Comparison of ENCODE assay signal across 10 cellular contexts in the genomic region with DNA sequence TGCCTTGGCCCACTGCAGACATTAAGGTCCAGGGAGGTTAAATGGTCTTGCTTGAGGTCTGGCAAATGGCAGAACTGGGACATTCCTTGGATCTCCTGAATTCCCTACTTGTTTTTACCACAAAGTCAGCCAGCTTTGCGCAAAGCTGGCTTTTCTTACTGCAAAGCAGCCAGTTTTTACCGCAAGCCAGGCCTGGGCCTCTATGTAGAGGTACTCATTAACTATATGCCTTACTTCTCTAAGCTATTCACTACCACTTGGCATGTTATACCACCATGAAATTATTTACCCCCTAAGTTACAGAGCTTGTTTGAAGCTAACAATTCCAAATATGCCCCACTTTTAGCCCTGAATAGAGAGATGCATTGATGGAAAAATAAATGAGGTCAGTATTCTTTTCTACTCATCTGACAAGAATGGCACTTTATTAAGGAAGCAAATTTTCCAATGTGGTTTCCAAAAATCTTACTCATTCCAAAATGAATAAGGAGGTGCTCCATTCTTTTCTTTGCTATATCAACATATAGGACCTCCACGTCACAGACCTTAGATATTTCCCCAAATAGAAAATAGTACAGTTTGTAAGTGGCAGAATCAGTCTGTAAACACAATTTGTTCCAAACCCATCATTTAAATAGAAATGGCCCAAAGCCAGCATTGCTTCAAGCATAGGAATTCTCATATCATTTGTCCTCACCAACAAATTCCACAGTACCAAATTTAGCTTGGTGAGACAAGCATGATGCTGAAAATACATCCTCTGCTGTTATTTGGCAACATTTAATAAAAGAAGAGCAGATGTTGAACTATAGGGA.
A peak's percentile ranks its signal among the peaks of the same experiment; 100 is the strongest.
DNase-seq lines count a peak whose midpoint lies in the region; TF ChIP-seq lines count a peak whose summit lies in the region.
"Had no signal": no experiment of that assay in that cellular context is flagged by ENCODE, and none has a peak within 500 bp of the region (broad histone marks: within the 10 kb centered on the region; RNA-seq: fewer than 3 reads in every experiment).

No MANE protein-coding gene starts in this region.

- 54 to 61% methylated on average over 3 of the region's 3 CpGs for WGBS in lower leg skin, 2 donors
- 45 to 75% (median 64%) methylated on average over 3 of the region's 3 CpGs for WGBS in ovary, 3 donors

- no peaks in the 10 kb centered on the region for H3K36me3 ChIP-seq in SJCRH30
- H3K36me3 ChIP-seq in rectal smooth muscle tissue (ENCODE audit: control insufficient read depth, insufficient read depth, low read length): no peaks in the 10 kb centered on the region
- no peaks in the 10 kb centered on the region for H3K36me3 ChIP-seq in ovary

- TF ChIP-seq CTCF in fibroblast of the aortic adventitia (IDR thresholded peaks at IDR 0.05; ENCODE audit: insufficient read depth, low read length) (no peak), lower leg skin (IDR thresholded peaks at IDR 0.05) (no peak), ovary (IDR thresholded peaks at IDR 0.05) (no peak)

- TF ChIP-seq EP300 in ovary (IDR thresholded peaks at IDR 0.05): no peak

- intact Hi-C loops in lower leg skin (cut with DNase I; ENCODE audit: low total_unique reads): no loop called here
- intact Hi-C loops in ovary (cut with DNase I): no loop called here

- peak overlapping the region; percentile 17 for H3K27ac ChIP-seq in SJCRH30
- H3K27ac ChIP-seq in rectal smooth muscle tissue (ENCODE audit: low read depth, low read length): peak overlapping the region; percentile 40
- no peak overlapping the region for H3K27ac ChIP-seq in ovary

- no peak overlapping the region for H3K4me3 ChIP-seq in SJCRH30
- no peak overlapping the region for H3K4me3 ChIP-seq in fibroblast of the aortic adventitia (ENCODE audit: low read depth, low read length)
- H3K4me3 ChIP-seq in rectal smooth muscle tissue (ENCODE audit: low read length): no peak overlapping the region
- H3K4me3 ChIP-seq in lower leg skin (ENCODE audit: low read depth, poor library complexity, severe bottlenecking): no peak overlapping the region
- no peak overlapping the region for H3K4me3 ChIP-seq in ovary

- TF ChIP-seq POLR2A in lower leg skin (IDR thresholded peaks at IDR 0.05) (no peak), ovary (IDR thresholded peaks at IDR 0.05) (no peak)

- H3K27me3 ChIP-seq in SJCRH30: no peaks in the 10 kb centered on the region
- no peaks in the 10 kb centered on the region for H3K27me3 ChIP-seq in rectal smooth muscle tissue (ENCODE audit: control insufficient read depth, insufficient read depth, low read length)
- no peaks in the 10 kb centered on the region for H3K27me3 ChIP-seq in ovary

- DNase-seq in COLO829 (ENCODE audit: low spot score): peak; percentile 53
- DNase-seq in SJCRH30: peak; percentile 45 to 47
- peak; percentile 90 for DNase-seq in fibroblast of the aortic adventitia (ENCODE audit: low read depth)
- no peak for DNase-seq in lower leg skin (ENCODE audit: low spot score in 2 of 2)
- no peak for DNase-seq in NCI-H2227 treated with DMSO at 0.1 percent for 48 hours (lab: John Stamatoyannopoulos, UW)
- no peak for DNase-seq in activated naive CD4-positive, alpha-beta T cell treated with anti-CD3 and anti-CD28 coated beads, Interleukin-2, amount 50 U/mL, for 16 hours
- no peak for DNase-seq in ovary
- DNase-seq: activated CD8-positive, alpha-beta memory T cell treated with anti-CD3 and anti-CD28 coated beads, Interleukin-2, amount 50 U/mL, for 4 hours; Kasumi-1 had no signal

- H3K9me3 ChIP-seq in SJCRH30 (replicated peaks) (no peaks in the 10 kb centered on the region; the same call in 1 of the 2 replicates), ovary (peaks cover 0 to 3% of the 10 kb centered on the region in 2 donors)

- peaks cover 7% of the 10 kb centered on the region for H3K4me1 ChIP-seq in SJCRH30
- H3K4me1 ChIP-seq in rectal smooth muscle tissue (ENCODE audit: control insufficient read depth, insufficient read depth, low read length): no peaks in the 10 kb centered on the region
- peaks cover 1% of the 10 kb centered on the region for H3K4me1 ChIP-seq in ovary (ENCODE audit: insufficient read depth)

- H3K9ac ChIP-seq in rectal smooth muscle tissue (ENCODE audit: low read length): no peak overlapping the region

Comparison
In these comparisons a context has a peak if more than half of its experiments do, and no peak if none do; other contexts are left out.
1. DNase-seq: peak in COLO829 (single experiment), SJCRH30 (2 of 2) and fibroblast of the aortic adventitia (single experiment); none in lower leg skin (0 of 2), NCI-H2227 treated with DMSO at 0.1 percent for 48 hours (single experiment), activated naive CD4-positive, alpha-beta T cell treated with anti-CD3 and anti-CD28 coated beads, Interleukin-2, amount 50 U/mL, for 16 hours (single experiment) and ovary (0 of 5).
2. H3K27ac ChIP-seq: peak in SJCRH30 (single experiment) and rectal smooth muscle tissue (single experiment); none in ovary (0 of 2).